Comparison of ENCODE assay signal across 23 cellular contexts in the genomic region with DNA sequence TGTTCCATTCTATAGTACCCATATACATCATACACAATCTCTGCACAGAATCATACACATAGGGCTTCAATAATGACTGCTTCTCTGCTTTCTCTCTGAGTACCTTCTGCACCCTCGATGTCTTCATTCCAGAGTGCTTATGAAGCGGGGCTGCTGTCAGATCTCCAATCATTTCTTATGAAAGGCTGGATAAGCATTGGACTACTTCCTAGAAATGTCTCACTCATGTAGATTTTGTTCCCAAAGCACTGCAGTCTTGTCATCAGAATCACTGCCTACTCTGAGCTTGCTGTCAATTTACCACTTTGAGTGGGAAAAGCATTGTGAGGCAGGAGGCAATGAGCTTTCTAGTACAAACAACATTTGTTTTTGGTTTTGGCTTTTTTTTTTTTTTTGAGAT.
"Had no signal": no experiment of that assay in that cellular context is flagged by ENCODE, and none has a peak within 500 bp of the region (broad histone marks: within the 10 kb centered on the region; RNA-seq: fewer than 3 reads in every experiment).

No MANE protein-coding gene starts in this region.

- H3K27ac ChIP-seq: body of pancreas, SK-N-MC, VCaP had no signal

- H3K27me3 ChIP-seq: body of pancreas had no signal

- DNase-seq: activated CD4-positive, alpha-beta memory T cell treated with anti-CD3 and anti-CD28 coated beads for 36 hours; activated CD4-positive, alpha-beta T cell treated with anti-CD3 and anti-CD28 coated beads, Interleukin-2, amount 10 ng/mL, durations not matched to agents 7 days and 5 days; activated CD4-positive, CD25-positive, alpha-beta regulatory T cell; activated CD8-positive, alpha-beta memory T cell treated with anti-CD3 and anti-CD28 coated beads for 24 hours; activated effector memory CD4-positive, alpha-beta T cell treated with anti-CD3 and anti-CD28 coated beads, Interleukin-2, amount 50 U/mL, for 16 hours; activated naive CD4-positive, alpha-beta T cell treated with Interleukin-2 at 50 U/mL for 16 hours; activated naive CD8-positive, alpha-beta T cell treated with anti-CD3 and anti-CD28 coated beads, Interleukin-2, amount 50 U/mL, for 24 hours; activated T-cell treated with anti-CD3 and anti-CD28 coated beads, Interleukin-2, amount 50 U/mL, for 4 hours; amniotic stem cell; body of pancreas; KG1; MM.1S; NCI-H1105; NCI-H1436; NCI-H1694 treated with DMSO at 0.1 percent for 48 hours; NCI-H2029 treated with DMSO at 0.1 percent for 48 hours; NCI-H446; NCI-H524; NCI-H774; RPMI8226; T-helper 1 cell had no signal

- H3K9me3 ChIP-seq: body of pancreas had no signal

- H3K4me1 ChIP-seq: body of pancreas had no signal

- H3K4me3 ChIP-seq: body of pancreas, SK-N-MC had no signal
